In genomic region chr15:69963375-69963774, GRCh38 we compare ENCODE assay signal across 25 cellular contexts.
"Had no signal": no experiment of that assay in that cellular context is flagged by ENCODE, and none has a peak within 500 bp of the region (broad histone marks: within the 10 kb centered on the region; RNA-seq: fewer than 3 reads in every experiment).

No MANE protein-coding gene starts in this region.

- H3K27me3 ChIP-seq: stomach, suprapubic skin, testis, thyroid gland, tibial artery, upper lobe of left lung, upper lobe of right lung, uterus, vagina had no signal

- H3K4me1 ChIP-seq: stomach, suprapubic skin, testis, thyroid gland, tibial artery, transverse colon, upper lobe of left lung, upper lobe of right lung, uterus, vagina had no signal

- ATAC-seq: stimulated activated effector memory CD8-positive, alpha-beta T cell treated with anti-CD3 and anti-CD28 coated beads, Interleukin-12 subunit alpha, Interleukin-12 subunit beta, amount 100 ng/mL, for 72 hours; stimulated activated memory B cell treated with anti-CD40 and anti-IgM and Interleukin-4, amounts not matched to agents 10 μg/mL and 1 μg/mL and 100 μg/mL, for 72 hours; stimulated activated naive B cell treated with anti-CD40 and anti-IgM and Interleukin-4, amounts not matched to agents 10 μg/mL and 1 μg/mL and 100 μg/mL, for 72 hours; stimulated activated naive CD8-positive, alpha-beta T cell treated with anti-CD3 and anti-CD28 coated beads, Interleukin-15, amount 100 ng/mL, for 72 hours; stimulated activated naive CD8-positive, alpha-beta T cell treated with anti-CD3 and anti-CD28 coated beads, Interleukin-15, Interleukin-2, amounts not matched to agents 100 U/mL and 50 U/mL, for 24 hours; upper lobe of right lung had no signal

- H3K27ac ChIP-seq: stomach, suprapubic skin, testis, thoracic aorta, thyroid gland, tibial artery, transverse colon, upper lobe of left lung, upper lobe of right lung, uterus, vagina had no signal

- H3K9me3 ChIP-seq: stomach, suprapubic skin, testis, thoracic aorta, thyroid gland, tibial artery, transverse colon, upper lobe of left lung, upper lobe of right lung, uterus, vagina had no signal

- H3K4me3 ChIP-seq: stomach, suprapubic skin, testis, thoracic aorta, thyroid gland, tibial artery, transverse colon, upper lobe of left lung, upper lobe of right lung, uterus, vagina had no signal

- DNase-seq: stimulated activated CD4-positive, alpha-beta T cell treated with anti-CD3 and anti-CD28 coated beads, Interleukin-2, amount 100 ng/mL, for 48 hours; stimulated activated CD4-positive, alpha-beta T cell treated with anti-CD3 and anti-CD28 coated beads, Interleukin-4, amount 100 ng/mL, for 1 hour; stimulated activated CD4-positive, alpha-beta T cell treated with anti-CD3 and anti-CD28 coated beads, Interleukin-4, amount 100 ng/mL, for 24 hours; stimulated activated CD4-positive, alpha-beta T cell treated with anti-CD3 and anti-CD28 coated beads, Interleukin-4, amount 100 ng/mL, for 4 hours; stimulated activated CD8-positive, alpha-beta memory T cell treated with anti-CD3 and anti-CD28 coated beads, Interleukin-4, amount 100 ng/mL, for 48 hours; stimulated activated naive B cell treated with anti-CD40 and anti-IgM and Interleukin-4, amounts not matched to agents 10 μg/mL and 1 μg/mL and 100 μg/mL, for 72 hours; stimulated activated naive CD4-positive, alpha-beta T cell; stimulated activated naive CD4-positive, alpha-beta T cell treated with Interleukin-2 at 50 U/mL for 16 hours; stimulated activated naive CD8-positive, alpha-beta T cell treated with anti-CD3 and anti-CD28 coated beads, Interleukin-15, amount 100 ng/mL, for 72 hours; stimulated activated naive CD8-positive, alpha-beta T cell treated with anti-CD3 and anti-CD28 coated beads, Interleukin-15, Interleukin-2, amounts not matched to agents 100 U/mL and 50 U/mL, for 24 hours; stomach; substantia nigra; testis; thyroid gland; tibial artery; transverse colon; trophoblast cell; upper lobe of left lung; upper lobe of right lung; uterus had no signal

- H3K36me3 ChIP-seq: stomach, suprapubic skin, thoracic aorta, thyroid gland, tibial artery, transverse colon, upper lobe of left lung, upper lobe of right lung, uterus, vagina had no signal
